Comparison of ENCODE assay signal across 29 cellular contexts in genomic region chr1:117372863-117373412, GRCh38. TPM values are rescaled to one million over a fixed set of nuclear protein-coding genes. Genes with fewer than 3 reads are reported as not detected.
DNase-seq lines count a peak whose midpoint lies in the region; ATAC-seq, FAIRE-seq and TF ChIP-seq lines count a peak whose summit lies in the region.
"Had no signal": no experiment of that assay in that cellular context is flagged by ENCODE, and none has a peak within 500 bp of the region (broad histone marks: within the 10 kb centered on the region; RNA-seq: fewer than 3 reads in every experiment).

No MANE protein-coding gene starts in this region.

- no CpG with 5 or more reads among the region's 5 CpGs for WGBS in neuronal stem cell (ENCODE audit: extremely low coverage in 2 of 2, insufficient read length in 2 of 2, insufficient replicate concordance in 1 of 2), 2 donors

- peaks cover 2% of the 10 kb centered on the region for H3K79me1 ChIP-seq in neuronal stem cell (ENCODE audit: low read depth, low read length)

- no peak overlapping the region for H3K4me2 ChIP-seq in astrocyte (ENCODE audit: low read length)
- no peak overlapping the region for H3K4me2 ChIP-seq in neuronal stem cell (ENCODE audit: insufficient read depth, low read length, poor library complexity, severe bottlenecking)

- H3K9me3 ChIP-seq in HEK293 (ENCODE audit: control insufficient read depth, insufficient read depth, low read depth, low read length) (no peaks in the 10 kb centered on the region), astrocyte (ENCODE audit: insufficient read depth, low read depth, low read length) (no peaks in the 10 kb centered on the region), neuronal stem cell (replicated peaks in 1 of 2; ENCODE audit: control insufficient read depth in 2 of 2, insufficient read depth in 1 of 2, low read depth in 1 of 2, low read length in 2 of 2) (peaks cover 0 to 2% of the 10 kb centered on the region in 2 donors)
- H3K9me3 ChIP-seq: body of pancreas, esophagus squamous epithelium, gastroesophageal sphincter, HAP-1, mucosa of descending colon, thyroid gland had no signal

- no peak for FAIRE-seq in astrocyte (lab: Jason Lieb, UNC)
- FAIRE-seq: colon, GM12892, HepG2 had no signal

- peaks cover 95% of the 10 kb centered on the region for H3K79me2 ChIP-seq in astrocyte (ENCODE audit: insufficient read depth, low read length)

- no peaks in the 10 kb centered on the region for H3K27me3 ChIP-seq in astrocyte (ENCODE audit: insufficient read depth, low read length)
- no peaks in the 10 kb centered on the region for H3K27me3 ChIP-seq in neuronal stem cell (ENCODE audit: control insufficient read depth in 3 of 3, insufficient read depth in 3 of 3, low read depth in 1 of 3, low read length in 3 of 3)
- H3K27me3 ChIP-seq: body of pancreas, esophagus squamous epithelium, gastroesophageal sphincter, thyroid gland had no signal

- H3K4me1 Mint-ChIP-seq in astrocyte (ENCODE audit: low read depth, unreplicated experiment) = peaks cover 16% of the 10 kb centered on the region
- H3K4me1 Mint-ChIP-seq in naive thymus-derived CD8-positive, alpha-beta T cell = peaks cover 27 to 75% (median 63%) of the 10 kb centered on the region in 4 donors

- DNase-seq in EH (ENCODE audit: low read depth) (peak; percentile 18), astrocyte (ENCODE audit: low read depth) (peak; percentile 34), NCI-H82 (lab: John Stamatoyannopoulos, UW) (no peak), neuronal stem cell (ENCODE audit: low spot score) (no peak)
- DNase-seq in naive thymus-derived CD8-positive, alpha-beta T cell = no peak
- DNase-seq: activated CD4-positive, alpha-beta T cell treated with anti-CD3 and anti-CD28 coated beads, Interleukin-2, amount 50 U/mL, for 1 hour; activated CD8-positive, alpha-beta memory T cell treated with anti-CD3 and anti-CD28 coated beads, Interleukin-2, amount 10 ng/mL, durations not matched to agents 7 days and 5 days; body of pancreas; CD8-positive, alpha-beta T cell; esophagus squamous epithelium; hippocampal formation; immature natural killer cell; left ventricle myocardium inferior; mucosa of descending colon; NCI-H2029 treated with DMSO at 0.1 percent for 48 hours; NCI-H226; NCI-H748 treated with DMSO at 0.1 percent for 48 hours; thyroid gland; WERI-Rb-1 had no signal

- H3K4me3 Mint-ChIP-seq in astrocyte (ENCODE audit: unreplicated experiment) = no peak overlapping the region
- peak overlapping the region in 8 of 10 donors; percentile 1 to 70 (median 29) for H3K4me3 Mint-ChIP-seq in naive thymus-derived CD8-positive, alpha-beta T cell
- H3K4me3 Mint-ChIP-seq: activated CD8-positive, alpha-beta memory T cell treated with anti-CD3 and anti-CD28 coated beads, Interleukin-2, amount 10 ng/mL, durations not matched to agents 7 days and 5 days; stimulated activated naive CD8-positive, alpha-beta T cell treated with anti-CD3 and anti-CD28 coated beads, Interleukin-15, Interleukin-2, amounts not matched to agents 100 ng/mL and 50 ng/mL, for 24 hours had no signal

- no peak overlapping the region for H2AK5ac ChIP-seq in neuronal stem cell (ENCODE audit: low read depth, low read length)

- no peaks in the 10 kb centered on the region for H3K27me3 Mint-ChIP-seq in astrocyte (ENCODE audit: low read depth, unreplicated experiment)
- H3K27me3 Mint-ChIP-seq in naive thymus-derived CD8-positive, alpha-beta T cell = no peaks in the 10 kb centered on the region
- H3K27me3 Mint-ChIP-seq: activated CD8-positive, alpha-beta memory T cell treated with anti-CD3 and anti-CD28 coated beads, Interleukin-2, amount 10 ng/mL, durations not matched to agents 7 days and 5 days; progenitor cell of endocrine pancreas; stimulated activated naive CD8-positive, alpha-beta T cell treated with anti-CD3 and anti-CD28 coated beads, Interleukin-15, Interleukin-2, amounts not matched to agents 100 ng/mL and 50 ng/mL, for 24 hours had no signal

- no peak overlapping the region for H4K8ac ChIP-seq in neuronal stem cell (ENCODE audit: low read depth, low read length)

- no peak overlapping the region for H4K91ac ChIP-seq in neuronal stem cell (ENCODE audit: low read depth, low read length, poor library complexity)

- no peak overlapping the region for H3K27ac Mint-ChIP-seq in astrocyte (ENCODE audit: unreplicated experiment)
- peak overlapping the region in 4 of 10 donors; percentile 10 to 45 (median 28) for H3K27ac Mint-ChIP-seq in naive thymus-derived CD8-positive, alpha-beta T cell
- H3K27ac Mint-ChIP-seq: activated CD8-positive, alpha-beta memory T cell treated with anti-CD3 and anti-CD28 coated beads, Interleukin-2, amount 10 ng/mL, durations not matched to agents 7 days and 5 days; progenitor cell of endocrine pancreas; stimulated activated naive CD8-positive, alpha-beta T cell treated with anti-CD3 and anti-CD28 coated beads, Interleukin-15, Interleukin-2, amounts not matched to agents 100 ng/mL and 50 ng/mL, for 24 hours had no signal

- no peak overlapping the region for H2BK15ac ChIP-seq in neuronal stem cell (ENCODE audit: low read length)

- CTCF ChIA-PET in HEK293 (lab: Yijun Ruan, JAX) = no interaction called here

- no peak overlapping the region for H3K14ac ChIP-seq in neuronal stem cell (ENCODE audit: low read length)

- POLR2A ChIA-PET in HEK293 (lab: Yijun Ruan, JAX) = no interaction called here
- POLR2A ChIA-PET in naive thymus-derived CD8-positive, alpha-beta T cell (lab: Charles Lee) = no interaction called here

- H3K27ac ChIP-seq in HEK293 (ENCODE audit: extremely low read depth, low read depth, low read length) = no peak overlapping the region
- no peak overlapping the region for H3K27ac ChIP-seq in astrocyte (ENCODE audit: low read depth, low read length)
- H3K27ac ChIP-seq in neuronal stem cell (replicated peaks; ENCODE audit: low read length) = no peak overlapping the region
- H3K27ac ChIP-seq: esophagus squamous epithelium, gastroesophageal sphincter, left ventricle myocardium inferior, thyroid gland, WERI-Rb-1 had no signal

- H3K4me1 ChIP-seq in HEK293 (ENCODE audit: control insufficient read depth, insufficient read depth, low read length) (0 out of 2 replicates have a peak, but pooled peaks cover 3% of the 10 kb centered on the region), astrocyte (ENCODE audit: insufficient read depth, low read length) (peaks cover under 1% of the 10 kb centered on the region), neuronal stem cell (ENCODE audit: control insufficient read depth in 2 of 2, insufficient read depth in 1 of 2, low read depth in 1 of 2, low read length in 2 of 2) (peaks cover 2 to 15% of the 10 kb centered on the region in 2 donors)

- H3K23ac ChIP-seq in neuronal stem cell (ENCODE audit: low read depth, low read length, poor library complexity) = no peak overlapping the region

- H3K4ac ChIP-seq in neuronal stem cell (ENCODE audit: low read length) = no peak overlapping the region

- H2BK120ac ChIP-seq in neuronal stem cell (ENCODE audit: low read depth, low read length) = no peak overlapping the region

- H3K18ac ChIP-seq in neuronal stem cell (ENCODE audit: low read length) = no peak overlapping the region

- TF ChIP-seq CTCF in HEK293 (tag by site-specific recombination; IDR thresholded peaks at IDR 0.05) (no peak), astrocyte (IDR thresholded peaks at IDR 0.05; ENCODE audit: insufficient read depth, low read depth, low read length) (no peak)

- no peak overlapping the region for H2BK12ac ChIP-seq in neuronal stem cell (ENCODE audit: low read length)

- H2BK5ac ChIP-seq in neuronal stem cell (ENCODE audit: low read length) = no peak overlapping the region

- H3K9ac ChIP-seq in astrocyte (ENCODE audit: low read length) (no peak overlapping the region), neuronal stem cell (ENCODE audit: low read depth, low read length, poor library complexity) (no peak overlapping the region)

- no peaks in the 10 kb centered on the region for H3K36me3 Mint-ChIP-seq in astrocyte (ENCODE audit: low read depth, unreplicated experiment)
- H3K36me3 Mint-ChIP-seq in naive thymus-derived CD8-positive, alpha-beta T cell = peaks cover 0 to 10% (median 6%) of the 10 kb centered on the region in 3 donors
- H3K36me3 Mint-ChIP-seq: immature natural killer cell had no signal

- peaks cover 68% of the 10 kb centered on the region for H4K20me1 ChIP-seq in astrocyte (ENCODE audit: insufficient read depth, low read length)

- no peak overlapping the region for H3K4me3 ChIP-seq in HEK293 (ENCODE audit: low read depth, low read length)
- no peak overlapping the region for H3K4me3 ChIP-seq in astrocyte (ENCODE audit: insufficient read depth, low read depth, low read length)
- no peak overlapping the region for H3K4me3 ChIP-seq in neuronal stem cell (ENCODE audit: low read length in 2 of 2)
- H3K4me3 ChIP-seq: body of pancreas, esophagus squamous epithelium, gastroesophageal sphincter, HAP-1, left ventricle myocardium inferior, mucosa of descending colon, thyroid gland had no signal

- H3K36me3 ChIP-seq in HEK293 (ENCODE audit: control insufficient read depth in 2 of 2, insufficient read depth in 1 of 2, low read length in 2 of 2) (no peaks in the 10 kb centered on the region), astrocyte (ENCODE audit: insufficient read depth, low read length) (no peaks in the 10 kb centered on the region), neuronal stem cell (replicated peaks in 1 of 2; ENCODE audit: control insufficient read depth in 2 of 2, insufficient read depth in 2 of 2, low read length in 2 of 2) (no peaks in the 10 kb centered on the region)
- H3K36me3 ChIP-seq: esophagus squamous epithelium, gastroesophageal sphincter, HAP-1, left ventricle myocardium inferior, thyroid gland, WERI-Rb-1 had no signal

- no peaks in the 10 kb centered on the region for H3K9me3 Mint-ChIP-seq in astrocyte (ENCODE audit: unreplicated experiment)
- H3K9me3 Mint-ChIP-seq in naive thymus-derived CD8-positive, alpha-beta T cell = peaks cover 0 to 3% (median 0%) of the 10 kb centered on the region in 9 donors
- H3K9me3 Mint-ChIP-seq: CD8-positive, alpha-beta T cell; immature natural killer cell; stimulated activated naive CD8-positive, alpha-beta T cell treated with anti-CD3 and anti-CD28 coated beads, Interleukin-15, Interleukin-2, amounts not matched to agents 100 ng/mL and 50 ng/mL, for 24 hours had no signal

- ATAC-seq in naive thymus-derived CD8-positive, alpha-beta T cell = no peak
- ATAC-seq in GM21529 (IDR thresholded peaks at IDR 0.05; ENCODE audit: unreplicated experiment) = no peak
- ATAC-seq: activated CD8-positive, alpha-beta memory T cell treated with anti-CD3 and anti-CD28 coated beads, Interleukin-2, amount 10 ng/mL, durations not matched to agents 7 days and 5 days; body of pancreas; CD8-positive, alpha-beta T cell; gastroesophageal sphincter; HepG2; mucosa of descending colon; sciatic nerve had no signal

- H2AFZ ChIP-seq in astrocyte (ENCODE audit: low read depth, low read length) = no peak overlapping the region
- H2AFZ ChIP-seq in neuronal stem cell (ENCODE audit: low read length) = no peak overlapping the region

TF ChIP-seq in HEK293, 187 proteins besides CTCF, POLR2A, EP300 and RAD21 (continues in another document):
- no peak for TF ChIP-seq SCRT1 (tag by site-specific recombination; IDR thresholded peaks at IDR 0.05; ENCODE audit: borderline replicate concordance)

RNA-seq across cellular contexts. Expression of gene MAN1A2, which starts 5.7 kb away (rescaled TPM):
- total RNA-seq in astrocyte = 40.9 and 43.5 TPM in 2 replicates
- total RNA-seq in naive thymus-derived CD8-positive, alpha-beta T cell = 10 to 100 TPM; 60.3 to 62.0 TPM
- polyA plus RNA-seq in naive thymus-derived CD8-positive, alpha-beta T cell = 10 to 100 TPM; 13.6 to 21.9 (median 21.6) TPM
- 16.8 TPM for polyA plus RNA-seq in neuronal stem cell (2013, experiment 1 of 2)
- 17.6 TPM for polyA plus RNA-seq in neuronal stem cell (2013, experiment 2 of 2)

Comparison
In these comparisons a context has a peak if more than half of its experiments do, and no peak if none do; other contexts are left out.
1. DNase-seq: peak in EH (single experiment) and astrocyte (single experiment); none in naive thymus-derived CD8-positive, alpha-beta T cell (0 of 10), NCI-H82 (single experiment) and neuronal stem cell (single experiment).